Comparison of ENCODE assay signal across 6 cellular contexts in the genomic region with DNA sequence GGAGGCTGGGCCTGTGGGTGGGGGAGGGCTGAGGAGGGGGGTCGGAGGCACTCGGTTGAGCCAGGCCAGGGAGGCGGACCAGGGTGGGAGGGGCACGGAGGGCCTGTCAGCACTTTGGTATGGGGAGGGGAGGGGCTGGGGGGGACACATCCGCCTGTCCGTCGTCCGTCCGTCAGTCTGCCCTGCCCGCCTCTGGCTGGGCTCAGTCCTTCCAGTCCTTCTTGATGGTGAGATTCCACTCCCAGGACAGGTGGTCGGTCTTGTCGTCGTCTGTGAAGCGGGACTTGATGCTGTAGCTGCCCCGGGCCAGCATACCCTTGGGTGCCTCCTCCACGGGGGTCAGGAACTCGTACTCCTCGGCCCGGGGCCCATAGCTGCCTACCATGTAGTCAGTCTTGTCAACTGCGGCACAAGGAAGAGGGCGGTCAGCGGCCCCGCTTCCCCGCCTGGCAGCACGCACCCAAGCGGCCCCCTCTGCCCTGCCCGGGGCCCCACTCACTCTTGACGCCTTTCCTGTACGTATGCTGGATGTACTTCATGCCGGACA. TPM values are rescaled to one million over a fixed set of nuclear protein-coding genes. Genes with fewer than 3 reads are reported as not detected.
A peak's percentile ranks its signal among the peaks of the same experiment; 100 is the strongest.
DNase-seq lines count a peak whose midpoint lies in the region; TF ChIP-seq lines count a peak whose summit lies in the region.

No MANE protein-coding gene starts in this region.

- no peak for TF ChIP-seq POLR2A in uterus (IDR thresholded peaks at IDR 0.05)

- TF ChIP-seq CTCF in left ventricle myocardium inferior (IDR thresholded peaks at IDR 0.05; ENCODE audit: borderline replicate concordance) (no peak), uterus (IDR thresholded peaks at IDR 0.05) (no peak)

- no peaks in the 10 kb centered on the region for H3K27me3 ChIP-seq in left ventricle myocardium inferior (ENCODE audit: low read depth)
- no peaks in the 10 kb centered on the region for H3K27me3 ChIP-seq in uterus

- intact Hi-C loops in left ventricle myocardium inferior (cut with micrococcal nuclease) (no loop called here), uterus (cut with DNase I; ENCODE audit: low total_unique reads) (no loop called here), head of caudate nucleus (cut with DNase I) (no loop called here)

- H3K27ac ChIP-seq in left ventricle myocardium inferior (replicated peaks), result peak overlapping the region; percentile 99
- peak overlapping the region; percentile 96 to 97 for H3K27ac ChIP-seq in uterus

- H3K36me3 ChIP-seq in left ventricle myocardium inferior (peaks cover 31% of the 10 kb centered on the region), uterus (no peaks in the 10 kb centered on the region)

- peak overlapping the region; percentile 85 for H3K4me3 ChIP-seq in left ventricle myocardium inferior
- peak overlapping the region in 1 of 2 donors; percentile 88 for H3K4me3 ChIP-seq in uterus

- H3K9me3 ChIP-seq in left ventricle myocardium inferior (replicated peaks), result no peaks in the 10 kb centered on the region
- no peaks in the 10 kb centered on the region for H3K9me3 ChIP-seq in uterus

- H3K4me1 ChIP-seq in left ventricle myocardium inferior (peaks cover 77% of the 10 kb centered on the region), uterus (peaks cover 0 to 34% of the 10 kb centered on the region in 2 donors)

- peak; percentile 57 for DNase-seq in D341Med (ENCODE audit: low spot score)
- DNase-seq in RPMI8226, result peak; percentile 47
- DNase-seq in left ventricle myocardium inferior, result no peak
- peak; percentile 75 to 83 for DNase-seq in uterus
- no peak for DNase-seq in head of caudate nucleus
- no peak for DNase-seq in NCI-H2029 treated with DMSO at 0.1 percent for 48 hours (lab: John Stamatoyannopoulos, UW)

RNA-seq across cellular contexts. Expression of a gene that starts 2.4 kb away (rescaled TPM):
- 95.1 TPM for total RNA-seq in left ventricle myocardium inferior
- total RNA-seq in uterus, result 100 to 1,000 TPM in 1 of 4 donors, 10 to 100 TPM in 3; 31.2 to 350 (median 55.1) TPM

RNA-seq across cellular contexts. Expression of a gene that starts 8.4 kb away (rescaled TPM):
- 267 TPM for total RNA-seq in left ventricle myocardium inferior
- total RNA-seq in uterus, result 100 to 1,000 TPM; 199 to 504 (median 304) TPM

RNA-seq across cellular contexts. Expression of a gene that starts 22.6 kb away (rescaled TPM):
- total RNA-seq in left ventricle myocardium inferior (32.1 TPM), uterus (10 to 100 TPM in 3 of 4 donors, 1 to 10 TPM in 1; 3.2 to 82.1 (median 34.5) TPM)

RNA-seq across cellular contexts. Expression of a gene that starts 22.8 kb away (rescaled TPM):
- total RNA-seq in left ventricle myocardium inferior (161 TPM), uterus (10 to 100 TPM; 45.9 to 72.6 (median 61.5) TPM)

RNA-seq across cellular contexts. Expression of a gene that starts 33.3 kb away (rescaled TPM):
- total RNA-seq in left ventricle myocardium inferior (0.19 TPM), uterus (1 to 10 TPM in 2 of 4 donors, not detected in 2; 2.0 to 2.1 TPM)

Comparison
In these comparisons a context has a peak if more than half of its experiments do, and no peak if none do; other contexts are left out.
1. DNase-seq: peak in D341Med (single experiment), RPMI8226 (single experiment) and uterus (2 of 2); none in left ventricle myocardium inferior (single experiment), head of caudate nucleus (0 of 42) and NCI-H2029 treated with DMSO at 0.1 percent for 48 hours (single experiment).